Comparison of ENCODE assay signal across 9 cellular contexts in genomic region chr22:39339775-39340174, GRCh38. TPM values are rescaled to one million over a fixed set of nuclear protein-coding genes. Genes with fewer than 3 reads are reported as not detected.
DNase-seq lines count a peak whose midpoint lies in the region; TF ChIP-seq lines count a peak whose summit lies in the region.
"Not testable (repeated sequence)": the region's sequence is repeated elsewhere in the genome, so short reads cannot be mapped to it uniquely, and the experiment has no call there.
"Had no signal": no experiment of that assay in that cellular context is flagged by ENCODE, and none has a peak within 500 bp of the region (broad histone marks: within the 10 kb centered on the region; RNA-seq: fewer than 3 reads in every experiment).

No MANE protein-coding gene starts in this region.

- H3K9me3 ChIP-seq in AG04450 (ENCODE audit: control insufficient read depth, insufficient read depth, low read length); GM23248 (ENCODE audit: low read depth); SJSA1 (replicated peaks); osteoblast (ENCODE audit: low read depth, low read length): not testable (repeated sequence)

- DNase-seq in AG04450 (ENCODE audit: low read depth, low spot score) = not testable (repeated sequence)
- DNase-seq in GM23248 = peak; percentile 44
- peak; percentile 39 for DNase-seq in LHCN-M2 (ENCODE audit: low read depth)
- DNase-seq in SJSA1 (ENCODE audit: low read depth in 1 of 2, low spot score in 2 of 2) = peak; percentile 73 to 82
- peak; percentile 85 for DNase-seq in amniotic epithelial cell (ENCODE audit: low read depth)
- DNase-seq in choroid plexus epithelial cell (ENCODE audit: low read depth) = peak; percentile 55
- peak; percentile 70 for DNase-seq in fibroblast of the aortic adventitia (ENCODE audit: low read depth)
- peak; percentile 73 for DNase-seq in osteoblast (ENCODE audit: insufficient read length, low spot score, missing footprints)

- H3K36me3 ChIP-seq in GM23248 (ENCODE audit: low read depth); SJSA1; osteoblast (ENCODE audit: insufficient read depth, low read length): not testable (repeated sequence)

- H3K27me3 ChIP-seq in AG04450 (ENCODE audit: control insufficient read depth, insufficient read depth, low read length); GM23248 (replicated peaks; ENCODE audit: insufficient read depth); SJSA1 (replicated peaks); osteoblast (ENCODE audit: insufficient read depth, low read length): not testable (repeated sequence)

- in situ Hi-C loops in GM23248 (cut with MboI) = not testable (repeated sequence)

- H4K20me1 ChIP-seq in GM23248 (ENCODE audit: insufficient read depth); osteoblast (ENCODE audit: insufficient read depth, low read length): not testable (repeated sequence)

- H3K4me1 ChIP-seq in GM23248 (ENCODE audit: insufficient read depth); osteoblast (ENCODE audit: insufficient read depth, low read length): not testable (repeated sequence)
- H3K4me1 ChIP-seq in SJSA1 (replicated peaks) = peaks cover 25% of the 10 kb centered on the region

- H2AFZ ChIP-seq in GM23248; osteoblast (ENCODE audit: low read length): not testable (repeated sequence)

- peak overlapping the region; percentile 21 for H3K27ac ChIP-seq in AG04450 (ENCODE audit: low read depth, low read length)
- H3K27ac ChIP-seq in GM23248; osteoblast (ENCODE audit: low read depth, low read length): not testable (repeated sequence)
- H3K27ac ChIP-seq in SJSA1 = peak overlapping the region; percentile 72

- H3K4me2 ChIP-seq in GM23248 (ENCODE audit: unreplicated experiment); osteoblast (ENCODE audit: insufficient read depth, low read length): not testable (repeated sequence)

- CTCF ChIA-PET in AG04450 (lab: Charles Lee) = interaction anchor here (1.4 kb wide), 1 partner anchor 8 kb away, joined by 4 read pairs; no protein-coding TSS in a partner anchor

- not testable (repeated sequence) for H3K9ac ChIP-seq in GM23248

- TF ChIP-seq CTCF in AG04450 (IDR thresholded peaks at IDR 0.05; ENCODE audit: low read depth, low read length); choroid plexus epithelial cell (conservative IDR thresholded peaks at IDR 0.05; ENCODE audit: low read depth, low read length); fibroblast of the aortic adventitia (IDR thresholded peaks at IDR 0.05; ENCODE audit: insufficient read depth, low read length); osteoblast (IDR thresholded peaks at IDR 0.05; ENCODE audit: extremely low read depth, low read depth, low read length): not testable (repeated sequence)

- H3K4me3 ChIP-seq in AG04450 (ENCODE audit: low read depth, low read length); GM23248; SJSA1; choroid plexus epithelial cell (ENCODE audit: low read depth, low read length); fibroblast of the aortic adventitia (ENCODE audit: low read depth, low read length); osteoblast (ENCODE audit: insufficient read depth, low read length): not testable (repeated sequence)

- H3F3A ChIP-seq in GM23248 (ENCODE audit: insufficient read depth) = not testable (repeated sequence)

- WGBS in GM23248 (ENCODE audit: low coverage in 1 of 2, low lambda C conversion rate in 2 of 2, missing lambda C conversion rate in 2 of 2), 2 experiments = 77 to 79% methylated on average over 7 of the region's 7 CpGs

- not testable (repeated sequence) for H3K9me2 ChIP-seq in GM23248 (ENCODE audit: insufficient read depth)

- POLR2A ChIA-PET in AG04450 (lab: Yijun Ruan, JAX) = interaction anchor here (1.0 to 2.9 kb wide), 3 partner anchors 20 to 180 kb away, joined by 5 to 26 read pairs (median 8); partner anchors contain the start of genes ATF4 and RPL3

- not testable (repeated sequence) for H3K79me2 ChIP-seq in GM23248 (ENCODE audit: insufficient read depth); osteoblast (ENCODE audit: insufficient read depth, low read length)

RNA-seq across cellular contexts. Expression of gene SYNGR1, which starts 10.0 kb away (rescaled TPM):
- 20.8 and 31.7 TPM in 2 replicates for polyA plus RNA-seq in AG04450 (2011; rRNA removed)
- polyA minus RNA-seq in AG04450 (2011; rRNA and poly(A)+ RNA removed) = 7.8 and 10.0 TPM in 2 replicates
- 5.2 and 6.1 TPM in 2 replicates for total RNA-seq in GM23248 (2014; rRNA removed; shearing (Covaris generic))
- polyA plus RNA-seq in GM23248 (2016; fragmentation: Nextera tagmentation; extraction: Ambion mirVana) = 20.3 and 23.2 TPM in 2 replicates
- 0.45 and 4.0 TPM in 2 replicates for total RNA-seq in LHCN-M2 (2014; rRNA removed)
- 14.0 TPM for polyA plus RNA-seq in LHCN-M2 (2012)
- 8.4 and 18.6 TPM in 2 replicates for total RNA-seq in SJSA1 (2014; rRNA removed; shearing (Covaris generic))
- total RNA-seq in fibroblast of the aortic adventitia (ENCODE audit: low replicate concordance) = 3.9 and 14.2 TPM in 2 replicates
- total RNA-seq in osteoblast = 2.1 and 3.6 TPM in 2 replicates
- total RNA-seq: HT-29 had no signal

RNA-seq across cellular contexts. Expression of gene RPL3, which starts 20.4 kb away (rescaled TPM):
- polyA plus RNA-seq in AG04450 (2011; rRNA removed) = 3,445 and 3,813 TPM in 2 replicates
- 2,106 and 2,539 TPM in 2 replicates for polyA minus RNA-seq in AG04450 (2011; rRNA and poly(A)+ RNA removed)
- total RNA-seq in GM23248 (2014; rRNA removed; shearing (Covaris generic)) = 1,555 and 2,353 TPM in 2 replicates
- 920 and 929 TPM in 2 replicates for polyA plus RNA-seq in GM23248 (2016; fragmentation: Nextera tagmentation; extraction: Ambion mirVana)
- 1,098 and 1,908 TPM in 2 replicates for total RNA-seq in LHCN-M2 (2014; rRNA removed)
- polyA plus RNA-seq in LHCN-M2 (2012) = 2,349 TPM
- 1,074 and 1,435 TPM in 2 replicates for total RNA-seq in SJSA1 (2014; rRNA removed; shearing (Covaris generic))
- total RNA-seq in fibroblast of the aortic adventitia (ENCODE audit: low replicate concordance) = 1,848 and 3,122 TPM in 2 replicates
- 1,858 and 2,119 TPM in 2 replicates for total RNA-seq in osteoblast

RNA-seq across cellular contexts. Expression of gene TAB1, which starts 59.8 kb away (rescaled TPM):
- polyA plus RNA-seq in AG04450 (2011; rRNA removed) = 16.7 and 18.7 TPM in 2 replicates
- 17.5 and 18.8 TPM in 2 replicates for polyA minus RNA-seq in AG04450 (2011; rRNA and poly(A)+ RNA removed)
- 13.4 and 16.9 TPM in 2 replicates for total RNA-seq in GM23248 (2014; rRNA removed; shearing (Covaris generic))
- 12.1 and 13.9 TPM in 2 replicates for polyA plus RNA-seq in GM23248 (2016; fragmentation: Nextera tagmentation; extraction: Ambion mirVana)
- 14.8 and 16.2 TPM in 2 replicates for total RNA-seq in LHCN-M2 (2014; rRNA removed)
- polyA plus RNA-seq in LHCN-M2 (2012) = 15.2 TPM
- 9.7 and 33.3 TPM in 2 replicates for total RNA-seq in SJSA1 (2014; rRNA removed; shearing (Covaris generic))
- 11.7 and 21.3 TPM in 2 replicates for total RNA-seq in fibroblast of the aortic adventitia (ENCODE audit: low replicate concordance)
- 12.7 TPM in 2 replicates for total RNA-seq in osteoblast
